Comparison of ENCODE assay signal across 28 cellular contexts in genomic region chr17:41333098-41333497, GRCh38. TPM values are rescaled to one million over a fixed set of nuclear protein-coding genes. Genes with fewer than 3 reads are reported as not detected.
"Had no signal": no experiment of that assay in that cellular context is flagged by ENCODE, and none has a peak within 500 bp of the region (broad histone marks: within the 10 kb centered on the region; RNA-seq: fewer than 3 reads in every experiment).

No MANE protein-coding gene starts in this region.

- H3K4me3 Mint-ChIP-seq: activated naive CD4-positive, alpha-beta T cell treated with anti-CD3 and anti-CD28 coated beads, Interleukin-2, amount 10 ng/mL, durations not matched to agents 7 days and 5 days; activated naive CD8-positive, alpha-beta T cell treated with anti-CD3 and anti-CD28 coated beads, Interleukin-2, amount 10 ng/mL, durations not matched to agents 7 days and 5 days; activated T-helper 17 cell treated with anti-CD3 and anti-CD28 coated beads, Interleukin-2, amount 50 U/mL, for 72 hours had no signal

- H3K9ac ChIP-seq: KMS-11 had no signal

- H3K4me2 ChIP-seq: KMS-11 had no signal

- H3K4me1 ChIP-seq: adrenal gland had no signal

- H3K27ac Mint-ChIP-seq: activated naive CD4-positive, alpha-beta T cell treated with anti-CD3 and anti-CD28 coated beads, Interleukin-2, amount 10 ng/mL, durations not matched to agents 7 days and 5 days; activated naive CD8-positive, alpha-beta T cell treated with anti-CD3 and anti-CD28 coated beads, Interleukin-2, amount 10 ng/mL, durations not matched to agents 7 days and 5 days had no signal

- H3K9me3 Mint-ChIP-seq: activated naive CD4-positive, alpha-beta T cell treated with anti-CD3 and anti-CD28 coated beads, Interleukin-2, amount 10 ng/mL, durations not matched to agents 7 days and 5 days; activated naive CD8-positive, alpha-beta T cell treated with anti-CD3 and anti-CD28 coated beads, Interleukin-2, amount 10 ng/mL, durations not matched to agents 7 days and 5 days; activated T-helper 17 cell treated with anti-CD3 and anti-CD28 coated beads, Interleukin-2, amount 50 U/mL, for 72 hours; T-cell had no signal

- H3K36me3 Mint-ChIP-seq: activated naive CD4-positive, alpha-beta T cell treated with anti-CD3 and anti-CD28 coated beads, Interleukin-2, amount 10 ng/mL, durations not matched to agents 7 days and 5 days; activated naive CD8-positive, alpha-beta T cell treated with anti-CD3 and anti-CD28 coated beads, Interleukin-2, amount 10 ng/mL, durations not matched to agents 7 days and 5 days; T-cell had no signal

- ATAC-seq: activated T-helper 17 cell treated with anti-CD3 and anti-CD28 coated beads, Interleukin-2, amount 50 U/mL, for 72 hours; T-cell had no signal

- H3K36me3 ChIP-seq: adrenal gland, MG63 had no signal

- H3K9me3 ChIP-seq: adrenal gland, MG63 had no signal

- H3K27me3 Mint-ChIP-seq: activated T-helper 17 cell treated with anti-CD3 and anti-CD28 coated beads, Interleukin-2, amount 50 U/mL, for 72 hours; T-cell had no signal

- H3K27ac ChIP-seq: adrenal gland, KMS-11, VCaP had no signal

- H3K4me3 ChIP-seq: adrenal gland, MG63 had no signal

- DNase-seq: activated CD4-positive, alpha-beta T cell treated with anti-CD3 and anti-CD28 coated beads, Interleukin-2, amount 50 U/mL, for 4 hours; activated CD4-positive, CD25-positive, alpha-beta regulatory T cell; activated gamma-delta T cell; activated naive CD4-positive, alpha-beta T cell treated with anti-CD3 and anti-CD28 coated beads, Interleukin-2, amount 10 ng/mL, durations not matched to agents 7 days and 5 days; activated naive CD8-positive, alpha-beta T cell treated with anti-CD3 and anti-CD28 coated beads, Interleukin-2, amount 10 ng/mL, durations not matched to agents 7 days and 5 days; activated T-cell treated with anti-CD3 and anti-CD28 coated beads for 4 hours; activated T-cell treated with anti-CD3 and anti-CD28 coated beads, Interleukin-2, amount 50 U/mL, for 48 hours; adrenal gland; anterior cingulate cortex; MG63; MV-4-11; NCI-H1092 treated with DMSO at 0.1 percent for 48 hours; NCI-H1417 treated with DMSO at 0.1 percent for 48 hours; NCI-H1694; NCI-H2029 treated with DMSO at 0.1 percent for 48 hours; NCI-H345; NCI-H510A; NCI-H526 treated with DMSO at 0.1 percent for 48 hours; NCI-H82; SIG-M5; T-cell had no signal

- H3K27me3 ChIP-seq: adrenal gland, MG63 had no signal

RNA-seq across cellular contexts. Expression of gene KRT33A, which starts 17.5 kb away (rescaled TPM):
- total RNA-seq: activated naive CD8-positive, alpha-beta T cell treated with anti-CD3 and anti-CD28 coated beads, Interleukin-2, amount 10 ng/mL, durations not matched to agents 7 days and 5 days; activated T-helper 17 cell treated with anti-CD3 and anti-CD28 coated beads, Interleukin-2, amount 50 U/mL, for 72 hours; adrenal gland; cardiac septum; OCI-LY7; RPMI7951; T-cell; T-helper 2 cell treated with Interferon-gamma antibody and Interleukin-4, amounts not matched to agents 100 ng/mL and 5 ng/mL, for 36 hours had no signal
- polyA plus RNA-seq: adrenal gland had no signal

RNA-seq across cellular contexts. Expression of gene KRTAP17-1, which starts 17.6 kb away (rescaled TPM):
- total RNA-seq: activated naive CD8-positive, alpha-beta T cell treated with anti-CD3 and anti-CD28 coated beads, Interleukin-2, amount 10 ng/mL, durations not matched to agents 7 days and 5 days; activated T-helper 17 cell treated with anti-CD3 and anti-CD28 coated beads, Interleukin-2, amount 50 U/mL, for 72 hours; adrenal gland; cardiac septum; OCI-LY7; RPMI7951; T-cell; T-helper 2 cell treated with Interferon-gamma antibody and Interleukin-4, amounts not matched to agents 100 ng/mL and 5 ng/mL, for 36 hours had no signal
- polyA plus RNA-seq: adrenal gland had no signal

RNA-seq across cellular contexts. Expression of gene KRTAP16-1, which starts 24.0 kb away (rescaled TPM):
- total RNA-seq: activated naive CD8-positive, alpha-beta T cell treated with anti-CD3 and anti-CD28 coated beads, Interleukin-2, amount 10 ng/mL, durations not matched to agents 7 days and 5 days; adrenal gland; cardiac septum; OCI-LY7; RPMI7951; T-helper 2 cell treated with Interferon-gamma antibody and Interleukin-4, amounts not matched to agents 100 ng/mL and 5 ng/mL, for 36 hours had no signal
- polyA plus RNA-seq: adrenal gland had no signal

RNA-seq across cellular contexts. Expression of gene KRTAP29-1, which starts 30.4 kb away (rescaled TPM):
- total RNA-seq: activated naive CD8-positive, alpha-beta T cell treated with anti-CD3 and anti-CD28 coated beads, Interleukin-2, amount 10 ng/mL, durations not matched to agents 7 days and 5 days; activated T-helper 17 cell treated with anti-CD3 and anti-CD28 coated beads, Interleukin-2, amount 50 U/mL, for 72 hours; adrenal gland; cardiac septum; OCI-LY7; RPMI7951; T-helper 2 cell treated with Interferon-gamma antibody and Interleukin-4, amounts not matched to agents 100 ng/mL and 5 ng/mL, for 36 hours had no signal
- polyA plus RNA-seq: adrenal gland had no signal

RNA-seq across cellular contexts. Expression of gene KRT33B, which starts 36.5 kb away (rescaled TPM):
- total RNA-seq: activated naive CD8-positive, alpha-beta T cell treated with anti-CD3 and anti-CD28 coated beads, Interleukin-2, amount 10 ng/mL, durations not matched to agents 7 days and 5 days; activated T-helper 17 cell treated with anti-CD3 and anti-CD28 coated beads, Interleukin-2, amount 50 U/mL, for 72 hours; adrenal gland; cardiac septum; OCI-LY7; T-cell; T-helper 2 cell treated with Interferon-gamma antibody and Interleukin-4, amounts not matched to agents 100 ng/mL and 5 ng/mL, for 36 hours had no signal
- polyA plus RNA-seq: adrenal gland had no signal
